Comparison of ENCODE assay signal across 22 cellular contexts in the genomic region with DNA sequence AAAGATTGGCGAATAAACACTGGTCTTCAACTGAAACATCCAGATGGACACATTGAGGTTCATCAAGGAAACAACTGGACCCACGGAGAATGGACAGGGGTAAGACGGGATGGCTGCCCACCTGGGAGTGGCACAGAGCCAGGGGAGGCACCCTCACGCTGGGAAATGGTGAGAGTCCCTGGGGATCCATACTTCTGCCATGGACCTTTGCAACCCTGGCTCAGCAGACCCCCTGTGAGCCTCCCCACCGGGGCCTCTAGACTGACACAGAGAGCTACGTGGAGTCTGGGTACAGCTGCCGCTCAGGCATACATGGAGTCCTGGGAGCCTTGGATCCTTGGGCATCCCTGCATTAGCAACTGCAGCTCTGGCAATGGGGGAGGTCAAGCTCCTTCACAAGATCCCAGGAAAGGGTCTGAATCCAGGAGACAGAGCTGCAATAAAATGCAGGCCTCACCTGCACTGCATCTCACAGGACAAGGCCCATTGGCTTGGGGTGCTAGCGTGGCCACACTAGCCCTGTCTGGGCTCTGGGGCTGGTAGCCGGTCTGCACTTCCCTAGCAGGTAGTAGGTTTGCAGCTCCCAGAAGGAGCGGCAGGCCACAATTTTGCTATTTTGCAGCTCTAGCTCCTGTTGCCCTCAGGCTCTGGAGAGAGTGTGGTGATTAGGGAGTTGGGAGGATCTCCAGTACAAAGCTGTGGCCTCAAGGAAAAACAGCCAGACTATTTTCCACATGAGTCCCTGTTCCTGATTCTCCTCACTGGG.
"Had no signal": no experiment of that assay in that cellular context is flagged by ENCODE, and none has a peak within 500 bp of the region (broad histone marks: within the 10 kb centered on the region; RNA-seq: fewer than 3 reads in every experiment).

No MANE protein-coding gene starts in this region.

- H3K9me3 ChIP-seq: psoas muscle, thoracic aorta, upper lobe of left lung had no signal

- H3K27ac ChIP-seq: coronary artery, esophagus squamous epithelium, neural progenitor cell, psoas muscle, sigmoid colon, thoracic aorta, tibial nerve, upper lobe of left lung, uterus had no signal

- H3K9ac ChIP-seq: neural progenitor cell had no signal

- DNase-seq: dermis blood vessel endothelial cell; effector memory CD4-positive, alpha-beta T cell; erythroblast; esophagus squamous epithelium; foreskin melanocyte; hypothalamus; immature natural killer cell; mesendoderm; midbrain; naive thymus-derived CD4-positive, alpha-beta T cell; nucleus accumbens; psoas muscle; right cardiac atrium; sigmoid colon; stimulated activated CD4-positive, alpha-beta T cell treated with anti-CD3 and anti-CD28 coated beads, Interleukin-4, amount 100 ng/mL, for 4 hours; uterus had no signal

- H3K36me3 ChIP-seq: esophagus squamous epithelium, neural progenitor cell, sigmoid colon, thoracic aorta, tibial nerve, upper lobe of left lung, uterus had no signal

- H2AFZ ChIP-seq: neural progenitor cell had no signal

- H3K4me3 ChIP-seq: coronary artery, esophagus squamous epithelium, lung, neural progenitor cell, psoas muscle, sigmoid colon, thoracic aorta, tibial nerve, upper lobe of left lung, uterus had no signal

- H3K4me2 ChIP-seq: neural progenitor cell had no signal

- H3K27me3 ChIP-seq: esophagus squamous epithelium, neural progenitor cell, sigmoid colon, tibial nerve, upper lobe of left lung, uterus had no signal

- H3K4me1 ChIP-seq: esophagus squamous epithelium, psoas muscle, sigmoid colon, tibial nerve, upper lobe of left lung, uterus had no signal
